13 cellular contexts compared by ENCODE assay signal in genomic region chr7:47193003-47193402, GRCh38.
"Had no signal": no experiment of that assay in that cellular context is flagged by ENCODE, and none has a peak within 500 bp of the region (broad histone marks: within the 10 kb centered on the region; RNA-seq: fewer than 3 reads in every experiment).

No MANE protein-coding gene starts in this region.

- H3K9me3 ChIP-seq: adrenal gland, stomach, thoracic aorta had no signal

- DNase-seq: activated CD4-positive, alpha-beta T cell treated with anti-CD3 and anti-CD28 coated beads for 4 hours; activated CD8-positive, alpha-beta T cell treated with anti-CD3 and anti-CD28 coated beads for 36 hours; activated effector memory CD4-positive, alpha-beta T cell treated with Interleukin-2 at 50 U/mL for 16 hours; activated T-cell treated with anti-CD3 and anti-CD28 coated beads, Interleukin-2, amount 50 U/mL, for 4 hours; adrenal gland; caudate nucleus; hypothalamus; stimulated activated CD4-positive, alpha-beta T cell treated with anti-CD3 and anti-CD28 coated beads, Interleukin-12 subunit alpha, Interleukin-12 subunit beta, amount 100 ng/mL, for 4 hours; stimulated activated CD4-positive, alpha-beta T cell treated with anti-CD3 and anti-CD28 coated beads, Interleukin-2, amount 100 ng/mL, for 24 hours; stomach; T-helper 17 cell had no signal

- H3K27me3 ChIP-seq: adrenal gland had no signal

- H3K27ac ChIP-seq: adrenal gland, stomach, thoracic aorta had no signal

- ATAC-seq: activated CD8-positive, alpha-beta T cell treated with anti-CD3 and anti-CD28 coated beads for 36 hours; activated T-cell treated with anti-CD3 and anti-CD28 coated beads, Interleukin-2, amount 50 U/mL, for 4 hours; sciatic nerve; T-helper 17 cell had no signal

- H3K36me3 ChIP-seq: adrenal gland, stomach, thoracic aorta had no signal

- H3K4me3 ChIP-seq: adrenal gland, stomach, thoracic aorta had no signal

- H3K4me1 ChIP-seq: adrenal gland, stomach had no signal
